ENCODE assay signal across 7 cellular contexts in the genomic region with DNA sequence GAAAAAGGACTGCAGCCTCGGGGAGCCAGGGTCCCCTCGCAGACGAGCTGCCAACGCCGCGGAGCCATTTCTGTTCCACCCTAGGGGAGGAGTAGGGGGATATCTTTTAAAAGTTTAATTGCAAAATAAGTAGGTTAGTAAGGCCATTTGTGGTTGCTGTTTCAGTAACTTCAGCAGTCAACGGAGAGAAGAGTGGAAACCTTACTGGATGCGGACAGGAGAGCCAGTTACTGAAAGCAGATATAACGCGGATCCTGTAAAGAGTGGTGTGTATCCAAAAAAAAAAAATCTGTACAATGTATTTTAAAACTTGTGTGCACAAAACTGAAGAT.
A peak's percentile ranks its signal among the peaks of the same experiment; 100 is the strongest.
DNase-seq lines count a peak whose midpoint lies in the region; ATAC-seq and TF ChIP-seq lines count a peak whose summit lies in the region.

No MANE protein-coding gene starts in this region.

- H3K4me3 ChIP-seq in foreskin fibroblast (ENCODE audit: low read depth in 1 of 2, low read length in 2 of 2) = peak overlapping the region; percentile 76 to 83
- H3K4me3 ChIP-seq in skin epidermis = peak overlapping the region; percentile 47 to 98 (median 74)

- in situ Hi-C loops in KBM-7 (cut with MboI; ENCODE audit: low pct_unique_long_range_greater_than_20kb, low sequenced_read_pairs) = no loop called here

- ATAC-seq in SK-N-SH treated with all-trans-retinoic acid at 6 μM for 48 hours (peak; percentile 1), GM21526 (IDR thresholded peaks at IDR 0.05; ENCODE audit: low FRiP score, unreplicated experiment) (no peak), HG02981 (IDR thresholded peaks at IDR 0.05; ENCODE audit: unreplicated experiment) (no peak)

- TF ChIP-seq CTCF in foreskin fibroblast (IDR thresholded peaks at IDR 0.05; ENCODE audit: low read depth, low read length) = no peak

- DNase-seq in HCEC 1CT (peak; percentile 50), foreskin fibroblast (no peak), KBM-7 (no peak)

- H3K27ac ChIP-seq in skin epidermis = peak overlapping the region in 20 of 21 experiments; percentile 80 to 100 (median 94)

TF ChIP-seq in SK-N-SH treated with all-trans-retinoic acid at 6 μM for 48 hours, 23 proteins besides CTCF, POLR2A, EP300 and RAD21:
- TF ChIP-seq ZC3H10 (CRISPR knock-in tag; IDR thresholded peaks at IDR 0.05) = no peak
- TF ChIP-seq CSDC2 (CRISPR knock-in tag; IDR thresholded peaks at IDR 0.05) = no peak
- TF ChIP-seq GLIS3 (CRISPR knock-in tag; IDR thresholded peaks at IDR 0.05) = no peak
- no peak for TF ChIP-seq PPARA (CRISPR knock-in tag; IDR thresholded peaks at IDR 0.05; ENCODE audit: borderline replicate concordance)
- TF ChIP-seq ISL1 (CRISPR knock-in tag; IDR thresholded peaks at IDR 0.05) = no peak
- no peak for TF ChIP-seq ZFP3 (CRISPR knock-in tag; IDR thresholded peaks at IDR 0.05)
- no peak for TF ChIP-seq ZFP30 (CRISPR knock-in tag; IDR thresholded peaks at IDR 0.05)
- no peak for TF ChIP-seq TSHZ2 (CRISPR knock-in tag; IDR thresholded peaks at IDR 0.05)
- TF ChIP-seq TCF4 (CRISPR knock-in tag; IDR thresholded peaks at IDR 0.05; ENCODE audit: borderline replicate concordance) = no peak
- TF ChIP-seq ARNTL (CRISPR knock-in tag; IDR thresholded peaks at IDR 0.05; ENCODE audit: borderline replicate concordance, low read depth) = no peak
- TF ChIP-seq, protein P1, sequence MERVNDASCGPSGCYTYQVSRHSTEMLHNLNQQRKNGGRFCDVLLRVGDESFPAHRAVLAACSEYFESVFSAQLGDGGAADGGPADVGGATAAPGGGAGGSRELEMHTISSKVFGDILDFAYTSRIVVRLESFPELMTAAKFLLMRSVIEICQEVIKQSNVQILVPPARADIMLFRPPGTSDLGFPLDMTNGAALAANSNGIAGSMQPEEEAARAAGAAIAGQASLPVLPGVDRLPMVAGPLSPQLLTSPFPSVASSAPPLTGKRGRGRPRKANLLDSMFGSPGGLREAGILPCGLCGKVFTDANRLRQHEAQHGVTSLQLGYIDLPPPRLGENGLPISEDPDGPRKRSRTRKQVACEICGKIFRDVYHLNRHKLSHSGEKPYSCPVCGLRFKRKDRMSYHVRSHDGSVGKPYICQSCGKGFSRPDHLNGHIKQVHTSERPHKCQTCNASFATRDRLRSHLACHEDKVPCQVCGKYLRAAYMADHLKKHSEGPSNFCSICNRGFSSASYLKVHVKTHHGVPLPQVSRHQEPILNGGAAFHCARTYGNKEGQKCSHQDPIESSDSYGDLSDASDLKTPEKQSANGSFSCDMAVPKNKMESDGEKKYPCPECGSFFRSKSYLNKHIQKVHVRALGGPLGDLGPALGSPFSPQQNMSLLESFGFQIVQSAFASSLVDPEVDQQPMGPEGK (CRISPR knock-in tag; IDR thresholded peaks at IDR 0.05; ENCODE audit: borderline replicate concordance) = no peak
- TF ChIP-seq SNAI2 (CRISPR knock-in tag; IDR thresholded peaks at IDR 0.05) = no peak
- TF ChIP-seq ZNF565 (CRISPR knock-in tag; conservative IDR thresholded peaks at IDR 0.05; ENCODE audit: low read depth) = no peak
